ENCODE assay signal across 1 cellular context in the genomic region with DNA sequence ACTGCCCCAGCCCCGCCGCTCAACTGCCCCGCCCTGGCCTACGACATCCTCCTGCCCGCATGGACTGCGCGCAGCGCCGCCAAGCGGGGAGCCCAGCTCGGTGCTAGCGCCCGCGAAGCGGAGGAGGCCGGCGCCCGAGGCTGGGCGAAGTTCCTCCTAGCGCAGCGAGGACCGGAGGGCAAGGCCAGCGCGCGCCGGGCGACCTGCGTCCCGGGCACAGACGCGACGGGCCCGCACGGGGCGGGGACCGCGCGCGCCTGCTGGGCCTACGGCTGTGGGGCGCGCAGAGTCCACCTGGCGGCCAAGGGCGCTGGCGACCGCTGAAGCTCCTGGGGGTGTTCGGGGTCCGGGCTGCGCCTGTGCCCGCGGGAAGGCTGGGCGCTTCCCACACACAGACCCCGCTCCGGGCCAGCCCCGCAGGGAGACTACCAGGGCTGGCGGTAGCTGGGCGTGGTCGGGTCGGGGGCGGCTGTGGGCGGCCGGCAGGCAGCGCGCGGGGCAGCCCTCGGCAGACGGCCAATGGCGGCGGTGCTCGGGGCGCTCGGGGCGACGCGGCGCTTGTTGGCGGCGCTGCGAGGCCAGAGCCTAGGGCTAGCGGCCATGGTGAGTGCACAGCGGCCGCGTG.
TF ChIP-seq lines count a peak whose summit lies in the region.

A gene (plus strand): TSS at position 511 of the 625 bp plus-strand sequence. CDS start 9 bp downstream, at position 520.

TF ChIP-seq in HepG2, 621 proteins besides CTCF, POLR2A, EP300 and RAD21 (continued from another document and continues in another):
- TF ChIP-seq, protein P1, sequence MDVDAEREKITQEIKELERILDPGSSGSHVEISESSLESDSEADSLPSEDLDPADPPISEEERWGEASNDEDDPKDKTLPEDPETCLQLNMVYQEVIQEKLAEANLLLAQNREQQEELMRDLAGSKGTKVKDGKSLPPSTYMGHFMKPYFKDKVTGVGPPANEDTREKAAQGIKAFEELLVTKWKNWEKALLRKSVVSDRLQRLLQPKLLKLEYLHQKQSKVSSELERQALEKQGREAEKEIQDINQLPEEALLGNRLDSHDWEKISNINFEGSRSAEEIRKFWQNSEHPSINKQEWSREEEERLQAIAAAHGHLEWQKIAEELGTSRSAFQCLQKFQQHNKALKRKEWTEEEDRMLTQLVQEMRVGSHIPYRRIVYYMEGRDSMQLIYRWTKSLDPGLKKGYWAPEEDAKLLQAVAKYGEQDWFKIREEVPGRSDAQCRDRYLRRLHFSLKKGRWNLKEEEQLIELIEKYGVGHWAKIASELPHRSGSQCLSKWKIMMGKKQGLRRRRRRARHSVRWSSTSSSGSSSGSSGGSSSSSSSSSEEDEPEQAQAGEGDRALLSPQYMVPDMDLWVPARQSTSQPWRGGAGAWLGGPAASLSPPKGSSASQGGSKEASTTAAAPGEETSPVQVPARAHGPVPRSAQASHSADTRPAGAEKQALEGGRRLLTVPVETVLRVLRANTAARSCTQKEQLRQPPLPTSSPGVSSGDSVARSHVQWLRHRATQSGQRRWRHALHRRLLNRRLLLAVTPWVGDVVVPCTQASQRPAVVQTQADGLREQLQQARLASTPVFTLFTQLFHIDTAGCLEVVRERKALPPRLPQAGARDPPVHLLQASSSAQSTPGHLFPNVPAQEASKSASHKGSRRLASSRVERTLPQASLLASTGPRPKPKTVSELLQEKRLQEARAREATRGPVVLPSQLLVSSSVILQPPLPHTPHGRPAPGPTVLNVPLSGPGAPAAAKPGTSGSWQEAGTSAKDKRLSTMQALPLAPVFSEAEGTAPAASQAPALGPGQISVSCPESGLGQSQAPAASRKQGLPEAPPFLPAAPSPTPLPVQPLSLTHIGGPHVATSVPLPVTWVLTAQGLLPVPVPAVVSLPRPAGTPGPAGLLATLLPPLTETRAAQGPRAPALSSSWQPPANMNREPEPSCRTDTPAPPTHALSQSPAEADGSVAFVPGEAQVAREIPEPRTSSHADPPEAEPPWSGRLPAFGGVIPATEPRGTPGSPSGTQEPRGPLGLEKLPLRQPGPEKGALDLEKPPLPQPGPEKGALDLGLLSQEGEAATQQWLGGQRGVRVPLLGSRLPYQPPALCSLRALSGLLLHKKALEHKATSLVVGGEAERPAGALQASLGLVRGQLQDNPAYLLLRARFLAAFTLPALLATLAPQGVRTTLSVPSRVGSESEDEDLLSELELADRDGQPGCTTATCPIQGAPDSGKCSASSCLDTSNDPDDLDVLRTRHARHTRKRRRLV (CRISPR knock-in tag; IDR thresholded peaks at IDR 0.05): no peak; the same call in 1 of the 2 replicates
- TF ChIP-seq ZNF33A (CRISPR knock-in tag; IDR thresholded peaks at IDR 0.05; ENCODE audit: borderline replicate concordance) (no peak), SP2 (CRISPR knock-in tag; IDR thresholded peaks at IDR 0.05) (no peak), MEIS1 (CRISPR knock-in tag; IDR thresholded peaks at IDR 0.05; ENCODE audit: borderline replicate concordance) (no peak), YEATS2 (CRISPR knock-in tag; IDR thresholded peaks at IDR 0.05; ENCODE audit: borderline replicate concordance) (peak; percentile 65; the same call in 1 of the 2 replicates), ZNF678 (CRISPR knock-in tag; IDR thresholded peaks at IDR 0.05) (no peak), ZNF225 (CRISPR knock-in tag; IDR thresholded peaks at IDR 0.05) (no peak), ZNF768 (CRISPR knock-in tag; IDR thresholded peaks at IDR 0.05) (peak; percentile 54), REPIN1 (CRISPR knock-in tag; IDR thresholded peaks at IDR 0.05; ENCODE audit: borderline replicate concordance, low read depth) (peak; percentile 39; the same call in 1 of the 2 replicates), SMARCC2 (IDR thresholded peaks at IDR 0.05) (no peak), ZNF598 (CRISPR knock-in tag; IDR thresholded peaks at IDR 0.05; ENCODE audit: borderline replicate concordance) (no peak), SETDB1 (CRISPR knock-in tag; IDR thresholded peaks at IDR 0.05; ENCODE audit: borderline replicate concordance) (no peak), KLF9 (CRISPR knock-in tag; IDR thresholded peaks at IDR 0.05; ENCODE audit: low read depth) (peak; percentile 40; the same call in 1 of the 2 replicates), ZMAT3 (CRISPR knock-in tag; conservative IDR thresholded peaks at IDR 0.05) (peak; percentile 92), KLF16 (CRISPR knock-in tag; IDR thresholded peaks at IDR 0.05) (no peak), ZNF607 (CRISPR knock-in tag; IDR thresholded peaks at IDR 0.05; ENCODE audit: borderline replicate concordance) (peak; percentile 58; the same call in 1 of the 2 replicates), RBM39 (IDR thresholded peaks at IDR 0.05; ENCODE audit: low read depth, low read length, poor library complexity, severe bottlenecking) (no peak), NR2C2 (CRISPR knock-in tag; IDR thresholded peaks at IDR 0.05; ENCODE audit: borderline replicate concordance) (peak; percentile 47; the same call in 1 of the 2 replicates), NKX3-1 (CRISPR knock-in tag; IDR thresholded peaks at IDR 0.05) (no peak), RCOR2 (CRISPR knock-in tag; IDR thresholded peaks at IDR 0.05) (no peak; the same call in 1 of the 2 replicates), JUNB (CRISPR knock-in tag; IDR thresholded peaks at IDR 0.05; ENCODE audit: borderline replicate concordance) (no peak), ZNF44 (CRISPR knock-in tag; IDR thresholded peaks at IDR 0.05) (peak; percentile 87; the same call in 1 of the 2 replicates), ZNF383 (CRISPR knock-in tag; IDR thresholded peaks at IDR 0.05; ENCODE audit: borderline replicate concordance) (peak; percentile 52; the same call in 1 of the 2 replicates), ZSCAN30 (CRISPR knock-in tag; IDR thresholded peaks at IDR 0.05) (no peak), MED13 (CRISPR knock-in tag; IDR thresholded peaks at IDR 0.05) (peak; percentile 67; the same call in 1 of the 2 replicates), REL (CRISPR knock-in tag; conservative IDR thresholded peaks at IDR 0.05) (no peak; the same call in 1 of the 2 replicates), ATF7-NPFF (CRISPR knock-in tag; IDR thresholded peaks at IDR 0.05; ENCODE audit: low read depth) (peak; percentile 85), NR2F1 (CRISPR knock-in tag; IDR thresholded peaks at IDR 0.05) (peak in 1 of 2 experiments; percentile 44; a peak in 1 of 4 replicates), SUZ12 (IDR thresholded peaks at IDR 0.05; ENCODE audit: low read depth, low read length) (no peak), ZFP36L2 (CRISPR knock-in tag; IDR thresholded peaks at IDR 0.05) (no peak), SMYD3 (CRISPR knock-in tag; IDR thresholded peaks at IDR 0.05) (no peak)
- TF ChIP-seq, protein P2, sequence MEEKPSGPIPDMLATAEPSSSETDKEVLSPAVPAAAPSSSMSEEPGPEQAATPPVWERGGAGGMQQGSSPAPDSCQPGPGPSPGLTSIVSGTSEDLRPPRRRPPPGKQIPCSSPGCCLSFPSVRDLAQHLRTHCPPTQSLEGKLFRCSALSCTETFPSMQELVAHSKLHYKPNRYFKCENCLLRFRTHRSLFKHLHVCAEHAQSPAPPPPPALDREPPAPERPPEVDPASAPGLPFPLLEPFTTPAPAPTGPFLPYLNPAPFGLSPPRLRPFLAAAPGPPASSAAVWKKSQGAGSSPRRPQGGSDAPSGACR (CRISPR knock-in tag; IDR thresholded peaks at IDR 0.05): peak; percentile 58; the same call in 1 of the 2 replicates
- TF ChIP-seq, protein P3, sequence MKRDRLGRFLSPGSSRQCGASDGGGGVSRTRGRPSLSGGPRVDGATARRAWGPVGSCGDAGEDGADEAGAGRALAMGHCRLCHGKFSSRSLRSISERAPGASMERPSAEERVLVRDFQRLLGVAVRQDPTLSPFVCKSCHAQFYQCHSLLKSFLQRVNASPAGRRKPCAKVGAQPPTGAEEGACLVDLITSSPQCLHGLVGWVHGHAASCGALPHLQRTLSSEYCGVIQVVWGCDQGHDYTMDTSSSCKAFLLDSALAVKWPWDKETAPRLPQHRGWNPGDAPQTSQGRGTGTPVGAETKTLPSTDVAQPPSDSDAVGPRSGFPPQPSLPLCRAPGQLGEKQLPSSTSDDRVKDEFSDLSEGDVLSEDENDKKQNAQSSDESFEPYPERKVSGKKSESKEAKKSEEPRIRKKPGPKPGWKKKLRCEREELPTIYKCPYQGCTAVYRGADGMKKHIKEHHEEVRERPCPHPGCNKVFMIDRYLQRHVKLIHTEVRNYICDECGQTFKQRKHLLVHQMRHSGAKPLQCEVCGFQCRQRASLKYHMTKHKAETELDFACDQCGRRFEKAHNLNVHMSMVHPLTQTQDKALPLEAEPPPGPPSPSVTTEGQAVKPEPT (CRISPR knock-in tag; IDR thresholded peaks at IDR 0.05; ENCODE audit: low read depth): peak; percentile 90
- TF ChIP-seq, protein P4, sequence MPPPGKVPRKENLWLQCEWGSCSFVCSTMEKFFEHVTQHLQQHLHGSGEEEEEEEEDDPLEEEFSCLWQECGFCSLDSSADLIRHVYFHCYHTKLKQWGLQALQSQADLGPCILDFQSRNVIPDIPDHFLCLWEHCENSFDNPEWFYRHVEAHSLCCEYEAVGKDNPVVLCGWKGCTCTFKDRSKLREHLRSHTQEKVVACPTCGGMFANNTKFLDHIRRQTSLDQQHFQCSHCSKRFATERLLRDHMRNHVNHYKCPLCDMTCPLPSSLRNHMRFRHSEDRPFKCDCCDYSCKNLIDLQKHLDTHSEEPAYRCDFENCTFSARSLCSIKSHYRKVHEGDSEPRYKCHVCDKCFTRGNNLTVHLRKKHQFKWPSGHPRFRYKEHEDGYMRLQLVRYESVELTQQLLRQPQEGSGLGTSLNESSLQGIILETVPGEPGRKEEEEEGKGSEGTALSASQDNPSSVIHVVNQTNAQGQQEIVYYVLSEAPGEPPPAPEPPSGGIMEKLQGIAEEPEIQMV (CRISPR knock-in tag; IDR thresholded peaks at IDR 0.05; ENCODE audit: low read depth): 0 out of 2 replicates have a peak, but pooled peaks have one; percentile 67
- TF ChIP-seq, protein P5, sequence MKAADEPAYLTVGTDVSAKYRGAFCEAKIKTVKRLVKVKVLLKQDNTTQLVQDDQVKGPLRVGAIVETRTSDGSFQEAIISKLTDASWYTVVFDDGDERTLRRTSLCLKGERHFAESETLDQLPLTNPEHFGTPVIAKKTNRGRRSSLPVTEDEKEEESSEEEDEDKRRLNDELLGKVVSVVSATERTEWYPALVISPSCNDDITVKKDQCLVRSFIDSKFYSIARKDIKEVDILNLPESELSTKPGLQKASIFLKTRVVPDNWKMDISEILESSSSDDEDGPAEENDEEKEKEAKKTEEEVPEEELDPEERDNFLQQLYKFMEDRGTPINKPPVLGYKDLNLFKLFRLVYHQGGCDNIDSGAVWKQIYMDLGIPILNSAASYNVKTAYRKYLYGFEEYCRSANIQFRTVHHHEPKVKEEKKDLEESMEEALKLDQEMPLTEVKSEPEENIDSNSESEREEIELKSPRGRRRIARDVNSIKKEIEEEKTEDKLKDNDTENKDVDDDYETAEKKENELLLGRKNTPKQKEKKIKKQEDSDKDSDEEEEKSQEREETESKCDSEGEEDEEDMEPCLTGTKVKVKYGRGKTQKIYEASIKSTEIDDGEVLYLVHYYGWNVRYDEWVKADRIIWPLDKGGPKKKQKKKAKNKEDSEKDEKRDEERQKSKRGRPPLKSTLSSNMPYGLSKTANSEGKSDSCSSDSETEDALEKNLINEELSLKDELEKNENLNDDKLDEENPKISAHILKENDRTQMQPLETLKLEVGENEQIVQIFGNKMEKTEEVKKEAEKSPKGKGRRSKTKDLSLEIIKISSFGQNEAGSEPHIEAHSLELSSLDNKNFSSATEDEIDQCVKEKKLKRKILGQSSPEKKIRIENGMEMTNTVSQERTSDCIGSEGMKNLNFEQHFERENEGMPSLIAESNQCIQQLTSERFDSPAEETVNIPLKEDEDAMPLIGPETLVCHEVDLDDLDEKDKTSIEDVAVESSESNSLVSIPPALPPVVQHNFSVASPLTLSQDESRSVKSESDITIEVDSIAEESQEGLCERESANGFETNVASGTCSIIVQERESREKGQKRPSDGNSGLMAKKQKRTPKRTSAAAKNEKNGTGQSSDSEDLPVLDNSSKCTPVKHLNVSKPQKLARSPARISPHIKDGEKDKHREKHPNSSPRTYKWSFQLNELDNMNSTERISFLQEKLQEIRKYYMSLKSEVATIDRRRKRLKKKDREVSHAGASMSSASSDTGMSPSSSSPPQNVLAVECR (CRISPR knock-in tag; IDR thresholded peaks at IDR 0.05; ENCODE audit: borderline replicate concordance): peak; percentile 82; the same call in 1 of the 2 replicates
- TF ChIP-seq, protein P6, sequence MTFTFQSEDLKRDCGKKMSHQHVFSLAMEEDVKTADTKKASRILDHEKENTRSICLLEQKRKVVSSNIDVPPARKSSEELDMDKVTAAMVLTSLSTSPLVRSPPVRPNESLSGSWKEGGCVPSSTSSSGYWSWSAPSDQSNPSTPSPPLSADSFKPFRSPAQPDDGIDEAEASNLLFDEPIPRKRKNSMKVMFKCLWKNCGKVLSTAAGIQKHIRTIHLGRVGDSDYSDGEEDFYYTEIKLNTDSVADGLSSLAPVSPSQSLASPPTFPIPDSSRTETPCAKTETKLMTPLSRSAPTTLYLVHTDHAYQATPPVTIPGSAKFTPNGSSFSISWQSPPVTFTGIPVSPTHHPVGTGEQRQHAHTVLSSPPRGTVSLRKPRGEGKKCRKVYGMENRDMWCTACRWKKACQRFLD (CRISPR knock-in tag; IDR thresholded peaks at IDR 0.05; ENCODE audit: borderline replicate concordance): peak; percentile 84; the same call in 1 of the 2 replicates
- TF ChIP-seq, protein P7, sequence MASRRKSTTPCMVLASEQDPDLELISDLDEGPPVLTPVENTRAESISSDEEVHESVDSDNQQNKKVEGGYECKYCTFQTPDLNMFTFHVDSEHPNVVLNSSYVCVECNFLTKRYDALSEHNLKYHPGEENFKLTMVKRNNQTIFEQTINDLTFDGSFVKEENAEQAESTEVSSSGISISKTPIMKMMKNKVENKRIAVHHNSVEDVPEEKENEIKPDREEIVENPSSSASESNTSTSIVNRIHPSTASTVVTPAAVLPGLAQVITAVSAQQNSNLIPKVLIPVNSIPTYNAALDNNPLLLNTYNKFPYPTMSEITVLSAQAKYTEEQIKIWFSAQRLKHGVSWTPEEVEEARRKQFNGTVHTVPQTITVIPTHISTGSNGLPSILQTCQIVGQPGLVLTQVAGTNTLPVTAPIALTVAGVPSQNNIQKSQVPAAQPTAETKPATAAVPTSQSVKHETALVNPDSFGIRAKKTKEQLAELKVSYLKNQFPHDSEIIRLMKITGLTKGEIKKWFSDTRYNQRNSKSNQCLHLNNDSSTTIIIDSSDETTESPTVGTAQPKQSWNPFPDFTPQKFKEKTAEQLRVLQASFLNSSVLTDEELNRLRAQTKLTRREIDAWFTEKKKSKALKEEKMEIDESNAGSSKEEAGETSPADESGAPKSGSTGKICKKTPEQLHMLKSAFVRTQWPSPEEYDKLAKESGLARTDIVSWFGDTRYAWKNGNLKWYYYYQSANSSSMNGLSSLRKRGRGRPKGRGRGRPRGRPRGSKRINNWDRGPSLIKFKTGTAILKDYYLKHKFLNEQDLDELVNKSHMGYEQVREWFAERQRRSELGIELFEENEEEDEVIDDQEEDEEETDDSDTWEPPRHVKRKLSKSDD (CRISPR knock-in tag; IDR thresholded peaks at IDR 0.05; ENCODE audit: low read depth): peak; percentile 83
- TF ChIP-seq, protein P8, sequence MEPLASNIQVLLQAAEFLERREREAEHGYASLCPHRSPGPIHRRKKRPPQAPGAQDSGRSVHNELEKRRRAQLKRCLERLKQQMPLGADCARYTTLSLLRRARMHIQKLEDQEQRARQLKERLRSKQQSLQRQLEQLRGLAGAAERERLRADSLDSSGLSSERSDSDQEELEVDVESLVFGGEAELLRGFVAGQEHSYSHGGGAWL (CRISPR knock-in tag; IDR thresholded peaks at IDR 0.05): peak; percentile 38; the same call in 1 of the 2 replicates
